ENCODE assay signal across 8 cellular contexts in the genomic region with DNA sequence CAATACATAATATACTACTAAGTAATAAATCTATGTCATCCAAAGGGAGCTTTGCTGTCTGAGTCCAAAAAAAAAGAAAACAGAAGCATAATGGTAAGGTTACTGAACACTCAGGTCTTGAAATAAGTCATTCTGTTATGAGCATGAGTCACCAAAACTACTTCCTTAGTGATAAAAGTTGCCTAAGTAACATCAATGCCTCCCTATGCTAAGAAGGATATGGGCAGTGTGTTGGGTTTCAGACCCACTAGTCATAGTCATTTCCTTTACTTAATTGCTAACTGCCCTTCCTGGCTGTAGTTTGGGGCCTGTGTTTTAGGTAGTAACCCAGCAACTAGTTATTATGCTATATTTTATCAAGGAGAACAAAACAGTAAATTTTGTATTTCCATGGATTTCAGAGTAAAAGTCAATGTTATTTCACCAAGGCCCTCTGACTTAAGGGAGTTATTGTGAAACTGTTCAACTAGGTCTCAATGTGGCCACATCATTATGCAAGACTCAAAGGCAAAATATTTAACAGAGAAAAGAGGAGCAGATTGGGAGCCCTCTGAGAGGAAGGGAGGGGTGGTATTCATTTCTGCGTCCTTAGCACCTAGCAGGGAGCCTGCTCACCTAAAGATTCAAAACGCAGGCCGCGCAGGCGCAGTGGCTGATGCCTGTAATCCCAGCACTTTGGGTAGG. TPM values are rescaled to one million over a fixed set of nuclear protein-coding genes. Genes with fewer than 3 reads are reported as not detected.
A peak's percentile ranks its signal among the peaks of the same experiment; 100 is the strongest.
DNase-seq lines count a peak whose midpoint lies in the region; ATAC-seq and TF ChIP-seq lines count a peak whose summit lies in the region.

No MANE protein-coding gene starts in this region.

- no peak overlapping the region for H3K4me3 Mint-ChIP-seq in activated T-helper 2 cell treated with anti-CD3 and anti-CD28 coated beads, Interferon-gamma antibody, Interleukin-2, Interleukin-4, amounts not matched to agents 10 μg/mL and 5 μg/mL and 100 μg/mL, durations not matched to agents 14 hours and 24 hours and 36 hours (ENCODE audit: low read depth)

- peak overlapping the region; percentile 94 for H3K27ac Mint-ChIP-seq in activated T-helper 2 cell treated with anti-CD3 and anti-CD28 coated beads, Interferon-gamma antibody, Interleukin-2, Interleukin-4, amounts not matched to agents 10 μg/mL and 5 μg/mL and 100 μg/mL, durations not matched to agents 14 hours and 24 hours and 36 hours

- no peaks in the 10 kb centered on the region for H3K36me3 ChIP-seq in left ventricle myocardium inferior

- DNase-seq in GM04504 (ENCODE audit: low read depth) (peak; percentile 95), HT1080 (ENCODE audit: low read depth) (peak; percentile 99), left ventricle myocardium inferior (no peak), iPS-NIHi7 (ENCODE audit: extremely low spot score) (no peak)
- DNase-seq in activated T-helper 2 cell treated with anti-CD3 and anti-CD28 coated beads, Interferon-gamma antibody, Interleukin-2, Interleukin-4, amounts not matched to agents 10 μg/mL and 5 μg/mL and 100 μg/mL, durations not matched to agents 14 hours and 24 hours and 36 hours (ENCODE audit: low spot score), result peak; percentile 43
- DNase-seq in stimulated activated naive CD8-positive, alpha-beta T cell treated with anti-CD3 and anti-CD28 coated beads, Interleukin-15, Interleukin-2, amounts not matched to agents 100 U/mL and 50 U/mL, for 24 hours, result no peak
- DNase-seq in activated CD8-positive, alpha-beta memory T cell treated with anti-CD3 and anti-CD28 coated beads for 24 hours, result no peak

- no peaks in the 10 kb centered on the region for H3K9me3 ChIP-seq in left ventricle myocardium inferior (replicated peaks)

- intact Hi-C loops in activated T-helper 2 cell treated with anti-CD3 and anti-CD28 coated beads, Interferon-gamma antibody, Interleukin-2, Interleukin-4, amounts not matched to agents 10 μg/mL and 5 μg/mL and 100 μg/mL, durations not matched to agents 14 hours and 24 hours and 36 hours (cut with micrococcal nuclease), result loop anchor here (1.0 to 2.0 kb wide), 6 partner anchors 10 to 213 kb away; a partner anchor contains a TSS
- intact Hi-C loops in left ventricle myocardium inferior (cut with micrococcal nuclease), result no loop called here

- H3K4me3 ChIP-seq in left ventricle myocardium inferior, result no peak overlapping the region

- peaks cover 43% of the 10 kb centered on the region for H3K4me1 Mint-ChIP-seq in activated T-helper 2 cell treated with anti-CD3 and anti-CD28 coated beads, Interferon-gamma antibody, Interleukin-2, Interleukin-4, amounts not matched to agents 10 μg/mL and 5 μg/mL and 100 μg/mL, durations not matched to agents 14 hours and 24 hours and 36 hours (ENCODE audit: low read depth)

- no peaks in the 10 kb centered on the region for H3K27me3 Mint-ChIP-seq in activated T-helper 2 cell treated with anti-CD3 and anti-CD28 coated beads, Interferon-gamma antibody, Interleukin-2, Interleukin-4, amounts not matched to agents 10 μg/mL and 5 μg/mL and 100 μg/mL, durations not matched to agents 14 hours and 24 hours and 36 hours (ENCODE audit: low read depth)

- no peak for TF ChIP-seq CTCF in left ventricle myocardium inferior (IDR thresholded peaks at IDR 0.05; ENCODE audit: borderline replicate concordance)

- peaks cover 17% of the 10 kb centered on the region for H3K4me1 ChIP-seq in left ventricle myocardium inferior

- peaks cover 15% of the 10 kb centered on the region for H3K36me3 Mint-ChIP-seq in activated T-helper 2 cell treated with anti-CD3 and anti-CD28 coated beads, Interferon-gamma antibody, Interleukin-2, Interleukin-4, amounts not matched to agents 10 μg/mL and 5 μg/mL and 100 μg/mL, durations not matched to agents 14 hours and 24 hours and 36 hours (ENCODE audit: low read depth)

- peak overlapping the region; percentile 69 for H3K27ac ChIP-seq in left ventricle myocardium inferior (replicated peaks)

- ATAC-seq in GM21529 (IDR thresholded peaks at IDR 0.05; ENCODE audit: unreplicated experiment), result peak; percentile 100
- ATAC-seq in stimulated activated naive CD8-positive, alpha-beta T cell treated with anti-CD3 and anti-CD28 coated beads, Interleukin-15, Interleukin-2, amounts not matched to agents 100 U/mL and 50 U/mL, for 24 hours, result peak; percentile 95

- no peaks in the 10 kb centered on the region for H3K27me3 ChIP-seq in left ventricle myocardium inferior (ENCODE audit: low read depth)

- H3K9me3 Mint-ChIP-seq in activated T-helper 2 cell treated with anti-CD3 and anti-CD28 coated beads, Interferon-gamma antibody, Interleukin-2, Interleukin-4, amounts not matched to agents 10 μg/mL and 5 μg/mL and 100 μg/mL, durations not matched to agents 14 hours and 24 hours and 36 hours, result no peaks in the 10 kb centered on the region

RNA-seq across cellular contexts. Expression of a gene that starts 11.7 kb away (rescaled TPM):
- 7,505 and 7,948 TPM in 2 replicates for total RNA-seq in HT1080 (2014; rRNA removed; shearing (Covaris generic))
- 6,105 and 6,990 TPM in 2 replicates for polyA plus RNA-seq in HT1080 (2015; cell fraction: cytosol; rRNA removed)
- polyA plus RNA-seq in HT1080 (2015; cell fraction: nucleus; rRNA removed), result 9,396 and 9,476 TPM in 2 replicates
- 337 and 342 TPM in 2 replicates for total RNA-seq in activated T-helper 2 cell treated with anti-CD3 and anti-CD28 coated beads, Interferon-gamma antibody, Interleukin-2, Interleukin-4, amounts not matched to agents 10 μg/mL and 5 μg/mL and 100 μg/mL, durations not matched to agents 14 hours and 24 hours and 36 hours
- total RNA-seq in left ventricle myocardium inferior, result 375 TPM

RNA-seq across cellular contexts. Expression of a gene that starts 14.9 kb away (rescaled TPM):
- total RNA-seq in HT1080 (2014; rRNA removed; shearing (Covaris generic)), result 8.2 and 10.3 TPM in 2 replicates
- polyA plus RNA-seq in HT1080 (2015; cell fraction: cytosol; rRNA removed), result 9.6 and 13.4 TPM in 2 replicates
- 13.4 and 15.8 TPM in 2 replicates for polyA plus RNA-seq in HT1080 (2015; cell fraction: nucleus; rRNA removed)
- total RNA-seq in activated T-helper 2 cell treated with anti-CD3 and anti-CD28 coated beads, Interferon-gamma antibody, Interleukin-2, Interleukin-4, amounts not matched to agents 10 μg/mL and 5 μg/mL and 100 μg/mL, durations not matched to agents 14 hours and 24 hours and 36 hours, result 3.2 and 4.2 TPM in 2 replicates
- 4.0 TPM for total RNA-seq in left ventricle myocardium inferior

Comparison
In these comparisons a context has a peak if more than half of its experiments do, and no peak if none do; other contexts are left out.
1. DNase-seq: peak in GM04504 (single experiment), HT1080 (single experiment) and activated T-helper 2 cell treated with anti-CD3 and anti-CD28 coated beads, Interferon-gamma antibody, Interleukin-2, Interleukin-4, amounts not matched to agents 10 μg/mL and 5 μg/mL and 100 μg/mL, durations not matched to agents 14 hours and 24 hours and 36 hours (single experiment); none in left ventricle myocardium inferior (single experiment), stimulated activated naive CD8-positive, alpha-beta T cell treated with anti-CD3 and anti-CD28 coated beads, Interleukin-15, Interleukin-2, amounts not matched to agents 100 U/mL and 50 U/mL, for 24 hours (single experiment), iPS-NIHi7 (single experiment) and activated CD8-positive, alpha-beta memory T cell treated with anti-CD3 and anti-CD28 coated beads for 24 hours (single experiment).
2. RNA of a gene that starts 11.7 kb away (total RNA-seq): 7,505 to 7,948 TPM in HT1080; 375 TPM in left ventricle myocardium inferior (single experiment) and 337 to 342 TPM in activated T-helper 2 cell treated with anti-CD3 and anti-CD28 coated beads, Interferon-gamma antibody, Interleukin-2, Interleukin-4, amounts not matched to agents 10 μg/mL and 5 μg/mL and 100 μg/mL, durations not matched to agents 14 hours and 24 hours and 36 hours; every median in the first group is over 10 times any median in the second.